Comparison of ENCODE assay signal across 8 cellular contexts in the genomic region with DNA sequence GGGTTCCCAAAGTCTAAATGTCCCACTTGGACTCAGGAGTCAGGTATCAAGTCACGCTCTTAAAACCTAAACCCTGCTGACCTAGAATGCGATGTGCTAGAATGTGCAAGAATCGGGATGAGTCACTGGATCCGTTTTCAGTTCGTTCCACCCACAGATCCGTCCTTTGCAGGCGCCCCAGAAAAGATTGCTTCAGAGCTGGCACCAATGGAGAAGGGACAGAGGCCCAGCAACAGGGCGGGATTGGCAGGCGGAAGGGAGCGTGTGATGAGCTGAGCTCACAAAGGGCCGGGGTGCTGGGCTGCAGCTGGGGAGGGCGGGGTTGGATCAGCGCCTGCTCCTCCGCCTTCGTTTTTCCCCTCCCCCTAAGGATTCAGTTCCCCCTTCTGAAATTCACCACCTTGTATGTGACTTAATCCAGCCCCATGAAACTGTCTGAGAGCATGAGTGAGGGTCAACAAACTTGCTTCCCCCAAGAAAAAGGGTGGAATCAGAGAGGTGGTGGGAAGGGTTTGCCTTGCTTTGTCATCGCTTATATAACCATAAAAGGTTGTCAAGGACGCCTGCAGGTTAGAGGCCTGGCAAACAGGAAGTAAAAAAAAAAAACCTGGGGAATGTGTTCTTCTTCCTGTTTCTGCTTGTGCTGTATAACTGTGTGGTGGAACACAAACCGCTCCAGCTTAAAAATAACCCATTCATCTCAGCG. TPM values are rescaled to one million over a fixed set of nuclear protein-coding genes. Genes with fewer than 3 reads are reported as not detected.
DNase-seq lines count a peak whose midpoint lies in the region; ATAC-seq, FAIRE-seq and TF ChIP-seq lines count a peak whose summit lies in the region.

No MANE protein-coding gene starts in this region.

- no peak overlapping the region for H2BK12ac ChIP-seq in H9 (ENCODE audit: insufficient read length, low read depth, low read length)

- H3K9me3 ChIP-seq in H9 (ENCODE audit: control insufficient read depth, low read depth, low read length), result no peaks in the 10 kb centered on the region

- no peak overlapping the region for H2BK20ac ChIP-seq in H9 (ENCODE audit: low read depth, low read length, poor library complexity, severe bottlenecking)

- H2BK120ac ChIP-seq in H9 (ENCODE audit: low read depth, low read length, poor library complexity, severe bottlenecking), result peak overlapping the region; percentile 99

- H4K8ac ChIP-seq in H9 (replicated peaks; ENCODE audit: insufficient read length, low read depth, low read length), result no peak overlapping the region

- DNase-seq in ELR (ENCODE audit: low read depth), result peak; percentile 100
- peak; percentile 100 for DNase-seq in H9
- peak; percentile 100 for DNase-seq in NCI-H460 (ENCODE audit: extremely low read depth, low read depth)
- peak; percentile 98 for DNase-seq in activated naive CD4-positive, alpha-beta T cell treated with anti-CD3 and anti-CD28 coated beads for 36 hours
- peak; percentile 99 for DNase-seq in Right ventricle myocardium inferior (ENCODE audit: missing footprints)
- peak; percentile 99 for DNase-seq in posterior vena cava (ENCODE audit: low spot score)
- DNase-seq in urothelium cell line (ENCODE audit: low spot score), result peak; percentile 87
- no peak for DNase-seq in NCI-H1105 treated with DMSO at 0.1 percent for 48 hours (lab: John Stamatoyannopoulos, UW)

- intact Hi-C loops in activated naive CD4-positive, alpha-beta T cell treated with anti-CD3 and anti-CD28 coated beads for 36 hours (cut with micrococcal nuclease), result loop anchor here (1.0 to 5.0 kb wide), 10 partner anchors 11 to 1550 kb away; a partner anchor contains a TSS
- intact Hi-C loops in Right ventricle myocardium inferior (cut with DNase I), result loop anchor here (1.0 to 5.0 kb wide), 3 partner anchors 10 to 255 kb away; no protein-coding TSS in a partner anchor
- intact Hi-C loops in posterior vena cava (cut with DNase I), result no loop called here

- WGBS in H9 (ENCODE audit: extremely low coverage, insufficient read length, low lambda C conversion rate), result no CpG with 5 or more reads among the region's 19 CpGs

- H3K23me2 ChIP-seq in H9 (ENCODE audit: insufficient read length, low read depth, low read length, poor library complexity, severe bottlenecking), result peaks cover 24% of the 10 kb centered on the region

- H3K56ac ChIP-seq in H9 (ENCODE audit: insufficient read length, low read depth, low read length), result no peak overlapping the region

- H3K4me1 Mint-ChIP-seq in H9, result peaks cover 73 to 87% of the 10 kb centered on the region in 2 experiments
- peaks cover 83% of the 10 kb centered on the region for H3K4me1 Mint-ChIP-seq in activated naive CD4-positive, alpha-beta T cell treated with anti-CD3 and anti-CD28 coated beads for 36 hours (ENCODE audit: low read depth)

- H3K27ac Mint-ChIP-seq in H9, result peak overlapping the region; percentile 97 to 99 (median 99)
- peak overlapping the region; percentile 100 for H3K27ac Mint-ChIP-seq in activated naive CD4-positive, alpha-beta T cell treated with anti-CD3 and anti-CD28 coated beads for 36 hours

- peak overlapping the region; percentile 76 for H2AFZ ChIP-seq in H9 (ENCODE audit: low read length)

- H3K27me3 ChIP-seq in H9 (ENCODE audit: insufficient read depth, low read length), result no peaks in the 10 kb centered on the region

- H3K23ac ChIP-seq in H9 (ENCODE audit: insufficient read length, low read depth, low read length), result no peak overlapping the region

- no peak for FAIRE-seq in urothelium cell line (lab: Jason Lieb, UNC)

- H3K36me3 Mint-ChIP-seq in H9 (ENCODE audit: insufficient read depth in 1 of 3, low read depth in 3 of 3), result peaks cover 21 to 24% (median 23%) of the 10 kb centered on the region in 3 experiments
- peaks cover 27% of the 10 kb centered on the region for H3K36me3 Mint-ChIP-seq in activated naive CD4-positive, alpha-beta T cell treated with anti-CD3 and anti-CD28 coated beads for 36 hours (ENCODE audit: low read depth)

- no peaks in the 10 kb centered on the region for H4K20me1 ChIP-seq in H9 (ENCODE audit: control insufficient read depth, insufficient read depth, insufficient read length)

- peak overlapping the region; percentile 99 for H3K18ac ChIP-seq in H9 (ENCODE audit: insufficient read length, low read depth, low read length)

- H2BK15ac ChIP-seq in H9 (ENCODE audit: low read depth, low read length), result no peak overlapping the region

- H3K4me3 Mint-ChIP-seq in H9, result peak overlapping the region; percentile 55 to 77
- peak overlapping the region; percentile 73 for H3K4me3 Mint-ChIP-seq in activated naive CD4-positive, alpha-beta T cell treated with anti-CD3 and anti-CD28 coated beads for 36 hours

- H3K79me2 ChIP-seq in H9 (ENCODE audit: insufficient read depth, low read length), result peaks cover 14% of the 10 kb centered on the region

- no peaks in the 10 kb centered on the region for H3K79me1 ChIP-seq in H9 (ENCODE audit: insufficient read depth, low read depth, low read length, poor library complexity, severe bottlenecking)

- H2AK5ac ChIP-seq in H9 (ENCODE audit: insufficient read length, low read length), result no peak overlapping the region

- H2BK5ac ChIP-seq in H9 (ENCODE audit: insufficient read length, low read length), result peak overlapping the region; percentile 98

- peaks cover 9 to 18% of the 10 kb centered on the region in 2 experiments for H3K9me3 Mint-ChIP-seq in H9
- H3K9me3 Mint-ChIP-seq in activated naive CD4-positive, alpha-beta T cell treated with anti-CD3 and anti-CD28 coated beads for 36 hours, result no peaks in the 10 kb centered on the region

- H3K27ac ChIP-seq in H9 (ENCODE audit: insufficient read length, low read depth, low read length), result peak overlapping the region; percentile 99

- peak overlapping the region; percentile 82 for H3K9ac ChIP-seq in H9 (ENCODE audit: extremely low read depth, insufficient read length, low read length)

- CTCF ChIA-PET in activated naive CD4-positive, alpha-beta T cell treated with anti-CD3 and anti-CD28 coated beads for 36 hours (lab: Charles Lee), result interaction anchor here (1.0 to 9.2 kb wide), 5 partner anchors 9 to 22 kb away, joined by 3 to 113 read pairs (median 8); no protein-coding TSS in a partner anchor

- peak; percentile 94 for ATAC-seq in Right ventricle myocardium inferior

- H3K14ac ChIP-seq in H9 (ENCODE audit: insufficient read depth, low read length), result peak overlapping the region; percentile 99; the same call in 1 of the 2 replicates

- H4K91ac ChIP-seq in H9 (ENCODE audit: insufficient read length, low read depth, low read length), result no peak overlapping the region

- H3K4me1 ChIP-seq in H9 (ENCODE audit: insufficient read depth, low read length), result peaks cover 8% of the 10 kb centered on the region; the same call in 1 of the 2 replicates

- peak overlapping the region; percentile 95 for H3T11ph ChIP-seq in H9 (ENCODE audit: low read length)

- no peak overlapping the region; the same call in 1 of the 2 replicates for H3K4ac ChIP-seq in H9 (ENCODE audit: low read depth, low read length)

- no peak for TF ChIP-seq CTCF in H9 (conservative IDR thresholded peaks at IDR 0.05)

- H3K27me3 Mint-ChIP-seq in H9 (ENCODE audit: low read depth), result peaks cover 11% of the 10 kb centered on the region
- H3K27me3 Mint-ChIP-seq in activated naive CD4-positive, alpha-beta T cell treated with anti-CD3 and anti-CD28 coated beads for 36 hours (ENCODE audit: low read depth), result peaks cover 6% of the 10 kb centered on the region

- peak overlapping the region; percentile 95 for H3K4me2 ChIP-seq in H9 (ENCODE audit: insufficient read depth, insufficient read length, low read length)

- peak overlapping the region; percentile 95 for H4K5ac ChIP-seq in H9 (ENCODE audit: insufficient read length, low read depth, low read length)

RNA-seq across cellular contexts. Expression of a gene that starts 2.8 kb away (rescaled TPM):
- total RNA-seq in H9 (2021) (523 and 533 TPM in 2 replicates), Right ventricle myocardium inferior (1,199 TPM), posterior vena cava (1,000 to 10,000 TPM in 1 of 2 donors, 100 to 1,000 TPM in 1; 993 to 1,405 TPM)
- total RNA-seq in NCI-H460 (2014; rRNA removed; shearing (Covaris generic)), result 1,852 and 1,911 TPM in 2 replicates
- polyA plus RNA-seq in NCI-H460 (2014; cell fraction: nucleus; rRNA removed), result 800 and 1,047 TPM in 2 replicates
- total RNA-seq in activated naive CD4-positive, alpha-beta T cell treated with anti-CD3 and anti-CD28 coated beads for 36 hours, result 1,000 to 10,000 TPM; 1,036 to 1,066 TPM

RNA-seq across cellular contexts. Expression of a gene that starts 53.6 kb away (rescaled TPM):
- total RNA-seq in H9 (2021), result 31.3 and 31.7 TPM in 2 replicates
- 103 and 115 TPM in 2 replicates for total RNA-seq in NCI-H460 (2014; rRNA removed; shearing (Covaris generic))
- polyA plus RNA-seq in NCI-H460 (2014; cell fraction: nucleus; rRNA removed), result 436 and 554 TPM in 2 replicates
- total RNA-seq in activated naive CD4-positive, alpha-beta T cell treated with anti-CD3 and anti-CD28 coated beads for 36 hours, result 10 to 100 TPM; 18.2 to 18.3 TPM
- 14.1 TPM for total RNA-seq in Right ventricle myocardium inferior
- 10 to 100 TPM; 13.0 to 14.3 TPM for total RNA-seq in posterior vena cava

Comparison
In these comparisons a context has a peak if more than half of its experiments do, and no peak if none do; other contexts are left out.
1. intact Hi-C loops: an anchor here in activated naive CD4-positive, alpha-beta T cell treated with anti-CD3 and anti-CD28 coated beads for 36 hours (1.0 to 5.0 kb wide) and Right ventricle myocardium inferior (1.0 to 5.0 kb wide); none called in posterior vena cava.